In the genomic region with DNA sequence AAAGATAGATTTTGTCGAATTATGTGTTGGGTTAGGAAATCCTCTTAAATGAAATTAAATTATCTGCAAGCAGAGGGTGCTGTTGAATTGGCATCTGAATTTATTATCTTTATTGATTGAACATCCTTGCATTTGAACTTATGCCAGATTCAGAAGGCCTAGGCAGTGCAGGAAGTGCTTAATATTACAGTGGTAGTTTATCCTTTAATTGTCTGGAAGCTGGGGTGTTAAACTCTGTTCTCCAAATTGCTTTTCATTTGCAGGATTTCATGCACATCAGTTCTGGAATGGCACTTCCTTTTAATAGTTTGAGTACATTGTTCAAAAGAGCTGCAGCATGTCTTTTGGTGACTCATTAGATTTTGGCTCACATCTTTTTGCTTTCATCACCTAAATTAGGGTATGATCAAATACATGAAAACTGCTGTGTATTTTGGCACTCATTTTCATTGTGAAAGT, we compare ENCODE assay signal across 9 cellular contexts.
A peak's percentile ranks its signal among the peaks of the same experiment; 100 is the strongest.
DNase-seq lines count a peak whose midpoint lies in the region; ATAC-seq and TF ChIP-seq lines count a peak whose summit lies in the region.
"Had no signal": no experiment of that assay in that cellular context is flagged by ENCODE, and none has a peak within 500 bp of the region (broad histone marks: within the 10 kb centered on the region; RNA-seq: fewer than 3 reads in every experiment).

No MANE protein-coding gene starts in this region.

- H4K5ac ChIP-seq in IMR-90 (ENCODE audit: low read depth, low read length), result no peak overlapping the region

- no peak overlapping the region for H3K23ac ChIP-seq in IMR-90 (ENCODE audit: low read depth, low read length)

- no peak overlapping the region for H2BK20ac ChIP-seq in IMR-90 (ENCODE audit: low read depth, low read length)

- H3K27me3 ChIP-seq in IMR-90 (ENCODE audit: control insufficient read depth, insufficient read depth, low read length) (no peaks in the 10 kb centered on the region), gastroesophageal sphincter (no peaks in the 10 kb centered on the region)

- no peak overlapping the region for H2AFZ ChIP-seq in IMR-90 (replicated peaks; ENCODE audit: low read length, poor library complexity)

- H3K4me3 ChIP-seq in IMR-90 (ENCODE audit: insufficient read depth, low read depth, low read length) (no peak overlapping the region), gastroesophageal sphincter (no peak overlapping the region)

- no peak for TF ChIP-seq RAD21 in IMR-90 (IDR thresholded peaks at IDR 0.05; ENCODE audit: low read length)

- in situ Hi-C loops in IMR-90 (cut with MboI; ENCODE audit: low sequenced_read_pairs), result no loop called here

- no TSS peak for BruUV-seq in IMR-90 (replicated peaks; lab: Mats Ljungman, UMichigan)

- H3K56ac ChIP-seq in IMR-90 (ENCODE audit: extremely low read depth, insufficient read depth, low read length), result no peak overlapping the region

- intact Hi-C loops in IMR-90 (cut with micrococcal nuclease), result no loop called here

- no peaks in the 10 kb centered on the region for H3K36me3 ChIP-seq in IMR-90 (ENCODE audit: control insufficient read depth, insufficient read depth, low read length)
- no peaks in the 10 kb centered on the region for H3K36me3 ChIP-seq in gastroesophageal sphincter

- H3K9me1 ChIP-seq in IMR-90 (ENCODE audit: insufficient read depth, low read length), result peaks cover 3% of the 10 kb centered on the region

- H3K27ac ChIP-seq in IMR-90 (ENCODE audit: insufficient read depth, low read length) (no peak overlapping the region), RWPE1 (no peak overlapping the region), gastroesophageal sphincter (no peak overlapping the region)

- peaks cover 2% of the 10 kb centered on the region for H3K4me1 ChIP-seq in IMR-90 (ENCODE audit: control insufficient read depth, insufficient read depth, low read length)
- H3K4me1 ChIP-seq in gastroesophageal sphincter, result peaks cover 0 to 12% (median 0%) of the 10 kb centered on the region in 3 donors

- no peak overlapping the region; the same call in 1 of the 2 replicates for H3K4me2 ChIP-seq in IMR-90 (ENCODE audit: low read depth, low read length)

- dilution Hi-C loops in IMR-90 (cut with HindIII; ENCODE audit: low sequenced_read_pairs, unreplicated experiment), result no loop called here

- no peak for TF ChIP-seq POLR2A in IMR-90 (IDR thresholded peaks at IDR 0.05; ENCODE audit: low read depth, low read length)
- no peak for TF ChIP-seq POLR2A in gastroesophageal sphincter (IDR thresholded peaks at IDR 0.05)

- H3K9me3 ChIP-seq in IMR-90 (ENCODE audit: control insufficient read depth, insufficient read depth, low read length) (no peaks in the 10 kb centered on the region), gastroesophageal sphincter (no peaks in the 10 kb centered on the region)

- H2BK5ac ChIP-seq in IMR-90 (ENCODE audit: low read depth, low read length, poor library complexity, severe bottlenecking), result no peak overlapping the region

- DNase-seq in AG20443 (ENCODE audit: low spot score) (peak; percentile 39), IMR-90 (peak; percentile 82), RWPE1 (ENCODE audit: low spot score) (peak; percentile 9), NCI-H2029 treated with DMSO at 0.1 percent for 48 hours (lab: John Stamatoyannopoulos, UW) (no peak), GM19240 (ENCODE audit: insufficient read length, low spot score) (no peak), mesenteric fat pad (ENCODE audit: low spot score) (no peak)
- DNase-seq: activated naive CD4-positive, alpha-beta T cell treated with anti-CD3 and anti-CD28 coated beads, Interleukin-2, amount 10 ng/mL, durations not matched to agents 7 days and 5 days had no signal

- H3K14ac ChIP-seq in IMR-90 (replicated peaks; ENCODE audit: low read depth, low read length), result no peak overlapping the region

- no peak for TF ChIP-seq EP300 in gastroesophageal sphincter (IDR thresholded peaks at IDR 0.05)

- H2AK5ac ChIP-seq in IMR-90 (ENCODE audit: low read depth, low read length), result no peak overlapping the region

- H4K8ac ChIP-seq in IMR-90 (ENCODE audit: low read depth in 2 of 2, low read length in 2 of 2), result no peak overlapping the region

- no peak overlapping the region for H2BK120ac ChIP-seq in IMR-90 (ENCODE audit: low read depth, low read length)

- CTCF ChIA-PET in IMR-90 (lab: Yijun Ruan, JAX), result no interaction called here
- CTCF ChIA-PET in RWPE1 (lab: Yijun Ruan, JAX), result interaction anchor here (0.6 kb wide), 1 partner anchor 47 kb away, joined by 6 read pairs; no protein-coding TSS in a partner anchor

- peak; percentile 37; the same call in 1 of the 2 replicates for ATAC-seq in IMR-90 (ENCODE audit: low read depth)
- peak; percentile 28 for ATAC-seq in gastroesophageal sphincter
- ATAC-seq in GM18519 (IDR thresholded peaks at IDR 0.05; ENCODE audit: low FRiP score, unreplicated experiment), result no peak

- H3K4ac ChIP-seq in IMR-90 (ENCODE audit: low read depth, low read length), result no peak overlapping the region

- peaks cover under 1% of the 10 kb centered on the region; the same call in 1 of the 2 replicates for H4K20me1 ChIP-seq in IMR-90 (ENCODE audit: insufficient read depth, low read length)

- H2AK9ac ChIP-seq in IMR-90 (replicated peaks; ENCODE audit: low read depth, low read length, poor library complexity), result no peak overlapping the region

- POLR2A ChIA-PET in IMR-90 (lab: Charles Lee; ENCODE audit: unreplicated experiment), result interaction anchor here (0.5 kb wide), 1 partner anchor 10 kb away, joined by 6 read pairs; no protein-coding TSS in a partner anchor
- POLR2A ChIA-PET in RWPE1 (lab: Yijun Ruan, JAX; ENCODE audit: low non-redundant PET), result no interaction called here

- H4K91ac ChIP-seq in IMR-90 (ENCODE audit: insufficient read depth, low read depth, low read length), result no peak overlapping the region

- no peak overlapping the region for H3K9ac ChIP-seq in IMR-90 (ENCODE audit: low read depth, low read length)

- WGBS in IMR-90 (ENCODE audit: extremely low coverage in 2 of 2, insufficient read length in 1 of 2), 2 experiments, result no CpG with 5 or more reads among the region's 1 CpG
- WGBS in gastroesophageal sphincter (ENCODE audit: low coverage in 1 of 2), 2 donors, result 58 to 100% methylated on average over 1 of the region's 1 CpG

- no peak overlapping the region for H2BK15ac ChIP-seq in IMR-90 (ENCODE audit: low read depth, low read length)

- no peak overlapping the region for H3K18ac ChIP-seq in IMR-90 (ENCODE audit: low read depth, low read length)

- peaks cover 0 to 6% of the 10 kb centered on the region in 2 experiments; a peak in 1 of 4 replicates for H3K79me1 ChIP-seq in IMR-90 (ENCODE audit: low read depth in 1 of 2, low read length in 2 of 2)

- TF ChIP-seq CTCF in IMR-90 (conservative IDR thresholded peaks at IDR 0.05; ENCODE audit: low read depth, low read length) (no peak), RWPE1 (conservative IDR thresholded peaks at IDR 0.05; ENCODE audit: low read depth) (peak; percentile 47), gastroesophageal sphincter (IDR thresholded peaks at IDR 0.05) (no peak)

TF ChIP-seq in IMR-90, 13 proteins besides CTCF, POLR2A, EP300 and RAD21:
- no peak for TF ChIP-seq RFX5 (IDR thresholded peaks at IDR 0.05; ENCODE audit: low read depth, low read length)
- peak; percentile 44; the same call in 1 of the 2 replicates for TF ChIP-seq FOS (IDR thresholded peaks at IDR 0.05; ENCODE audit: low read depth, low read length)
- TF ChIP-seq, protein P1, sequence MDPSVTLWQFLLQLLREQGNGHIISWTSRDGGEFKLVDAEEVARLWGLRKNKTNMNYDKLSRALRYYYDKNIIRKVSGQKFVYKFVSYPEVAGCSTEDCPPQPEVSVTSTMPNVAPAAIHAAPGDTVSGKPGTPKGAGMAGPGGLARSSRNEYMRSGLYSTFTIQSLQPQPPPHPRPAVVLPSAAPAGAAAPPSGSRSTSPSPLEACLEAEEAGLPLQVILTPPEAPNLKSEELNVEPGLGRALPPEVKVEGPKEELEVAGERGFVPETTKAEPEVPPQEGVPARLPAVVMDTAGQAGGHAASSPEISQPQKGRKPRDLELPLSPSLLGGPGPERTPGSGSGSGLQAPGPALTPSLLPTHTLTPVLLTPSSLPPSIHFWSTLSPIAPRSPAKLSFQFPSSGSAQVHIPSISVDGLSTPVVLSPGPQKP (IDR thresholded peaks at IDR 0.05; ENCODE audit: borderline replicate concordance, low read depth, low read length), result no peak
- no peak for TF ChIP-seq NFE2L2 (IDR thresholded peaks at IDR 0.05; ENCODE audit: low read depth, low read length)

Comparison
In these comparisons a context has a peak if more than half of its experiments do, and no peak if none do; other contexts are left out.
1. DNase-seq: peak in AG20443 (single experiment), IMR-90 (single experiment) and RWPE1 (single experiment); none in NCI-H2029 treated with DMSO at 0.1 percent for 48 hours (single experiment), GM19240 (single experiment) and mesenteric fat pad (single experiment).